Comparison of ENCODE assay signal across 12 cellular contexts in the genomic region with DNA sequence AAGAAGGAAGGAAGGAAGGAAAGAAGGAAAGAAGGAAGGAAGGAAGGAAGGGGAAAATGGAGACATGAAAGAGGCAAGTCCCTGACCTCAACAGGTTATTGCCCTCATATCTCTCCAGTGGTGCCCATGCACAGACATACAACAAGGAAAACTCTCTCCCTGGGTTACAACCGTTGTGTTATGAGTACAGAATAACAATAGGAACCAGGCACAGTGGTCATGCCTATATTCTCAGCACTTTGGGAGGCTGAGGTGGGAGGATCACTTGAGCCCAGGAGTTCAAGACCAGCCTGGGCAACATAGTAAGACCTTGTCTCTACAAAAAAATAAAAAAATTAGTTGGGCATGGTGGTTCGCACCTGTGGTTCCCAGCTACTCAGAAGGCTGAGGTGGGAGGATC.
A peak's percentile ranks its signal among the peaks of the same experiment; 100 is the strongest.
DNase-seq lines count a peak whose midpoint lies in the region; ATAC-seq and TF ChIP-seq lines count a peak whose summit lies in the region.
"Had no signal": no experiment of that assay in that cellular context is flagged by ENCODE, and none has a peak within 500 bp of the region (broad histone marks: within the 10 kb centered on the region; RNA-seq: fewer than 3 reads in every experiment).

No MANE protein-coding gene starts in this region.

- H2AFZ ChIP-seq in IMR-90 (replicated peaks; ENCODE audit: low read length, poor library complexity) (no peak overlapping the region), trophoblast cell (ENCODE audit: insufficient read depth, low read length, poor library complexity) (no peak overlapping the region)

- H3K9me1 ChIP-seq in IMR-90 (ENCODE audit: insufficient read depth, low read length), result no peaks in the 10 kb centered on the region

- H3K9ac ChIP-seq in IMR-90 (ENCODE audit: low read depth, low read length), result no peak overlapping the region
- no peak overlapping the region for H3K9ac ChIP-seq in trophoblast cell (ENCODE audit: low read length)
- H3K9ac ChIP-seq: GM23248 had no signal

- H3K36me3 ChIP-seq in IMR-90 (ENCODE audit: control insufficient read depth, insufficient read depth, low read length) (no peaks in the 10 kb centered on the region), SJSA1 (no peaks in the 10 kb centered on the region), trophoblast cell (ENCODE audit: control insufficient read depth in 1 of 2, insufficient read depth in 2 of 2, low read length in 2 of 2) (no peaks in the 10 kb centered on the region)

- H4K12ac ChIP-seq in trophoblast cell (ENCODE audit: low read depth, low read length), result no peak overlapping the region

- no peaks in the 10 kb centered on the region for H3K9me3 ChIP-seq in IMR-90 (ENCODE audit: control insufficient read depth, insufficient read depth, low read length)
- peaks cover 3% of the 10 kb centered on the region; the same call in 1 of the 2 replicates for H3K9me3 ChIP-seq in SJSA1 (replicated peaks)
- no peaks in the 10 kb centered on the region for H3K9me3 ChIP-seq in trophoblast cell (ENCODE audit: insufficient read depth, low read depth, low read length)

- H4K8ac ChIP-seq in IMR-90 (ENCODE audit: low read depth in 2 of 2, low read length in 2 of 2), result peak overlapping the region in 1 of 2 experiments; percentile 65; a peak in 1 of 4 replicates
- no peak overlapping the region for H4K8ac ChIP-seq in trophoblast cell (ENCODE audit: low read depth, low read length)

- H2AK9ac ChIP-seq in IMR-90 (replicated peaks; ENCODE audit: low read depth, low read length, poor library complexity), result no peak overlapping the region

- H3K27me3 ChIP-seq in IMR-90 (ENCODE audit: control insufficient read depth, insufficient read depth, low read length) (no peaks in the 10 kb centered on the region), SJSA1 (replicated peaks) (peaks cover 45% of the 10 kb centered on the region), trophoblast cell (ENCODE audit: insufficient read depth, low read length) (no peaks in the 10 kb centered on the region)

- intact Hi-C loops in IMR-90 (cut with micrococcal nuclease), result no loop called here

- H3K14ac ChIP-seq in IMR-90 (replicated peaks; ENCODE audit: low read depth, low read length), result 0 out of 2 replicates have a peak overlapping the region, but pooled peaks have one; percentile 34
- no peak overlapping the region for H3K14ac ChIP-seq in trophoblast cell (ENCODE audit: low read length)

- no peak for TF ChIP-seq POLR2A in IMR-90 (IDR thresholded peaks at IDR 0.05; ENCODE audit: low read depth, low read length)

- DNase-seq in IMR-90 (no peak), SJSA1 (ENCODE audit: low read depth in 1 of 2, low spot score in 2 of 2) (peak; percentile 57 to 74), trophoblast cell (no peak), HCEC 1CT (no peak)
- DNase-seq: C1 segment of cervical spinal cord; CD4-positive, alpha-beta memory T cell; COR-L47; DMS79 treated with DMSO at 0.1 percent for 48 hours; GF-D8 had no signal

- dilution Hi-C loops in IMR-90 (cut with HindIII; ENCODE audit: low sequenced_read_pairs, unreplicated experiment), result no loop called here

- TF ChIP-seq RAD21 in IMR-90 (IDR thresholded peaks at IDR 0.05; ENCODE audit: low read length), result no peak

- H3K79me1 ChIP-seq in IMR-90 (ENCODE audit: low read depth in 1 of 2, low read length in 2 of 2) (no peaks in the 10 kb centered on the region), trophoblast cell (ENCODE audit: low read length) (no peaks in the 10 kb centered on the region)

- POLR2A ChIA-PET in IMR-90 (lab: Charles Lee; ENCODE audit: unreplicated experiment), result no interaction called here

- H2BK15ac ChIP-seq in IMR-90 (ENCODE audit: low read depth, low read length), result peak overlapping the region; percentile 14; the same call in 1 of the 3 replicates

- TF ChIP-seq CTCF in IMR-90 (conservative IDR thresholded peaks at IDR 0.05; ENCODE audit: low read depth, low read length), result no peak

- no peak overlapping the region for H2BK12ac ChIP-seq in trophoblast cell (ENCODE audit: low read length)

- no peak for ATAC-seq in IMR-90 (ENCODE audit: low read depth)
- no peak for ATAC-seq in GM21367 (IDR thresholded peaks at IDR 0.05; ENCODE audit: unreplicated experiment)
- no peak for ATAC-seq in GM21526 (IDR thresholded peaks at IDR 0.05; ENCODE audit: low FRiP score, unreplicated experiment)

- H3K56ac ChIP-seq in IMR-90 (ENCODE audit: extremely low read depth, insufficient read depth, low read length), result no peak overlapping the region

- H4K5ac ChIP-seq in IMR-90 (ENCODE audit: low read depth, low read length), result peak overlapping the region; percentile 59; the same call in 1 of the 2 replicates

- H3K79me2 ChIP-seq in trophoblast cell (ENCODE audit: control insufficient read depth, insufficient read depth, low read length, poor library complexity), result no peaks in the 10 kb centered on the region

- no peak overlapping the region for H3K4me3 ChIP-seq in IMR-90 (ENCODE audit: insufficient read depth, low read depth, low read length)
- H3K4me3 ChIP-seq in SJSA1, result no peak overlapping the region
- H3K4me3 ChIP-seq in trophoblast cell (ENCODE audit: low read depth, low read length), result no peak overlapping the region
- H3K4me3 ChIP-seq: GM23248 had no signal

- H2BK5ac ChIP-seq in IMR-90 (ENCODE audit: low read depth, low read length, poor library complexity, severe bottlenecking), result peak overlapping the region; percentile 60
- H2BK5ac ChIP-seq in trophoblast cell (ENCODE audit: low read depth, low read length, poor library complexity), result no peak overlapping the region

- H3K4ac ChIP-seq in IMR-90 (ENCODE audit: low read depth, low read length), result peak overlapping the region; percentile 72; the same call in 1 of the 2 replicates
- no peak overlapping the region for H3K4ac ChIP-seq in trophoblast cell (ENCODE audit: low read depth, low read length)

- H4K91ac ChIP-seq in IMR-90 (ENCODE audit: insufficient read depth, low read depth, low read length) (no peak overlapping the region), trophoblast cell (ENCODE audit: low read depth, low read length) (peak overlapping the region; percentile 34)

- H3K27ac ChIP-seq in IMR-90 (ENCODE audit: insufficient read depth, low read length) (no peak overlapping the region), SJSA1 (no peak overlapping the region), trophoblast cell (ENCODE audit: low read depth, low read length) (no peak overlapping the region)
- H3K27ac ChIP-seq: GM23248 had no signal

- peak overlapping the region; percentile 84; the same call in 1 of the 2 replicates for H2BK20ac ChIP-seq in IMR-90 (ENCODE audit: low read depth, low read length)

- peak overlapping the region; percentile 73; the same call in 1 of the 2 replicates for H2BK120ac ChIP-seq in IMR-90 (ENCODE audit: low read depth, low read length)
- H2BK120ac ChIP-seq in trophoblast cell (ENCODE audit: insufficient read depth, low read length, poor library complexity), result peak overlapping the region; percentile 58

- H3K4me1 ChIP-seq in IMR-90 (ENCODE audit: control insufficient read depth, insufficient read depth, low read length), result no peaks in the 10 kb centered on the region; the same call in 1 of the 2 replicates
- H3K4me1 ChIP-seq in SJSA1 (replicated peaks), result no peaks in the 10 kb centered on the region
- no peaks in the 10 kb centered on the region for H3K4me1 ChIP-seq in trophoblast cell (ENCODE audit: control insufficient read depth in 1 of 2, insufficient read depth in 2 of 2, low read length in 2 of 2)

- H2AK5ac ChIP-seq in IMR-90 (ENCODE audit: low read depth, low read length), result peak overlapping the region; percentile 84; the same call in 1 of the 2 replicates
- H2AK5ac ChIP-seq in trophoblast cell (ENCODE audit: low read length), result no peak overlapping the region

- peak overlapping the region; percentile 41; the same call in 1 of the 2 replicates for H3K18ac ChIP-seq in IMR-90 (ENCODE audit: low read depth, low read length)
- H3K18ac ChIP-seq in trophoblast cell (ENCODE audit: low read length), result no peak overlapping the region

- H3K4me2 ChIP-seq in IMR-90 (ENCODE audit: low read depth, low read length) (no peak overlapping the region), trophoblast cell (ENCODE audit: low read length) (no peak overlapping the region)

- H3K23ac ChIP-seq in IMR-90 (ENCODE audit: low read depth, low read length), result no peak overlapping the region
- H3K23ac ChIP-seq in trophoblast cell (ENCODE audit: low read length), result no peak overlapping the region

- in situ Hi-C loops in IMR-90 (cut with MboI; ENCODE audit: low sequenced_read_pairs), result loop anchor here (25.0 kb wide), 1 partner anchor 373 kb away; no protein-coding TSS in a partner anchor

- WGBS in IMR-90 (ENCODE audit: extremely low coverage in 2 of 2, insufficient read length in 1 of 2), 2 experiments, result 100% methylated on average over 1 of the region's 2 CpGs; no CpG with 5 or more reads in 1 of the 2 experiments
- WGBS in trophoblast cell (ENCODE audit: extremely low coverage, insufficient coverage, insufficient read length), result no CpG with 5 or more reads among the region's 2 CpGs

- no peaks in the 10 kb centered on the region for H4K20me1 ChIP-seq in IMR-90 (ENCODE audit: insufficient read depth, low read length)

- no TSS peak for BruUV-seq in IMR-90 (replicated peaks; lab: Mats Ljungman, UMichigan)

- CTCF ChIA-PET in IMR-90 (lab: Yijun Ruan, JAX), result no interaction called here

TF ChIP-seq in IMR-90, 13 proteins besides CTCF, POLR2A, EP300 and RAD21 (continues in another document):
- TF ChIP-seq CHD1 (IDR thresholded peaks at IDR 0.05; ENCODE audit: low read depth, low read length) (no peak), RCOR1 (IDR thresholded peaks at IDR 0.05; ENCODE audit: insufficient replicate concordance, low read length) (no peak), NFE2L2 (IDR thresholded peaks at IDR 0.05; ENCODE audit: low read depth, low read length) (no peak), MXI1 (IDR thresholded peaks at IDR 0.05; ENCODE audit: borderline replicate concordance, low read depth, low read length) (no peak), FOS (IDR thresholded peaks at IDR 0.05; ENCODE audit: low read depth, low read length) (no peak)
- TF ChIP-seq, protein P1, sequence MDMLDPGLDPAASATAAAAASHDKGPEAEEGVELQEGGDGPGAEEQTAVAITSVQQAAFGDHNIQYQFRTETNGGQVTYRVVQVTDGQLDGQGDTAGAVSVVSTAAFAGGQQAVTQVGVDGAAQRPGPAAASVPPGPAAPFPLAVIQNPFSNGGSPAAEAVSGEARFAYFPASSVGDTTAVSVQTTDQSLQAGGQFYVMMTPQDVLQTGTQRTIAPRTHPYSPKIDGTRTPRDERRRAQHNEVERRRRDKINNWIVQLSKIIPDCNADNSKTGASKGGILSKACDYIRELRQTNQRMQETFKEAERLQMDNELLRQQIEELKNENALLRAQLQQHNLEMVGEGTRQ (IDR thresholded peaks at IDR 0.05; ENCODE audit: low read depth, low read length), result no peak

Comparison
In these comparisons a context has a peak if more than half of its experiments do, and no peak if none do; other contexts are left out.
1. DNase-seq: peak in SJSA1 (2 of 2); none in IMR-90 (single experiment), trophoblast cell (0 of 2) and HCEC 1CT (single experiment).